Comparison of ENCODE assay signal across 1 cellular context in genomic region chr11:15650105-15650938, GRCh38.
A peak's percentile ranks its signal among the peaks of the same experiment; 100 is the strongest.
TF ChIP-seq lines count a peak whose summit lies in the region.

No MANE protein-coding gene starts in this region.

TF ChIP-seq in HepG2, 621 proteins besides CTCF, POLR2A, EP300 and RAD21 (continued from another document and continues in another):
- TF ChIP-seq ARNT2 (CRISPR knock-in tag; IDR thresholded peaks at IDR 0.05; ENCODE audit: low read depth): peak; percentile 80; the same call in 1 of the 2 replicates
- 0 out of 2 replicates have a peak, but pooled peaks have one; percentile 26 for TF ChIP-seq ELF3 (CRISPR knock-in tag; IDR thresholded peaks at IDR 0.05)
- TF ChIP-seq TP53 (CRISPR knock-in tag; conservative IDR thresholded peaks at IDR 0.05): no peak
- TF ChIP-seq ZNF407 (CRISPR knock-in tag; IDR thresholded peaks at IDR 0.05; ENCODE audit: not compliant biosample characterization): peak; percentile 36
- no peak for TF ChIP-seq SOX6 (IDR thresholded peaks at IDR 0.05)
- peak; percentile 74 for TF ChIP-seq SOX6 (CRISPR knock-in tag; IDR thresholded peaks at IDR 0.05)
- peak; percentile 54; the same call in 1 of the 2 replicates for TF ChIP-seq NR2C2 (CRISPR knock-in tag; IDR thresholded peaks at IDR 0.05; ENCODE audit: borderline replicate concordance)
- TF ChIP-seq SNAPC4 (CRISPR knock-in tag; IDR thresholded peaks at IDR 0.05): no peak
- TF ChIP-seq MED8 (CRISPR knock-in tag; IDR thresholded peaks at IDR 0.05; ENCODE audit: insufficient replicate concordance): peak; percentile 25
- TF ChIP-seq CBX1 (IDR thresholded peaks at IDR 0.05; ENCODE audit: low read depth): peak; percentile 71
- TF ChIP-seq ZBTB39 (CRISPR knock-in tag; IDR thresholded peaks at IDR 0.05): 0 out of 2 replicates have a peak, but pooled peaks have one; percentile 43
- peak; percentile 72 for TF ChIP-seq TEAD3 (CRISPR knock-in tag; optimal IDR thresholded peaks at IDR 0.05; ENCODE audit: borderline replicate concordance)
- no peak; the same call in 1 of the 2 replicates for TF ChIP-seq ZSCAN21 (CRISPR knock-in tag; IDR thresholded peaks at IDR 0.05; ENCODE audit: borderline replicate concordance)
- TF ChIP-seq HHEX (CRISPR knock-in tag; IDR thresholded peaks at IDR 0.05): no peak
- TF ChIP-seq MED1 (CRISPR knock-in tag; IDR thresholded peaks at IDR 0.05): peak; percentile 76
- no peak for TF ChIP-seq MBNL3 (CRISPR knock-in tag; conservative IDR thresholded peaks at IDR 0.05)
- peak; percentile 82; the same call in 1 of the 2 replicates for TF ChIP-seq ZNF136 (CRISPR knock-in tag; IDR thresholded peaks at IDR 0.05; ENCODE audit: low read depth)
- TF ChIP-seq SOX13 (IDR thresholded peaks at IDR 0.05): no peak
- peak in 1 of 2 experiments; percentile 72; a peak in 2 of 4 replicates for TF ChIP-seq SOX13 (CRISPR knock-in tag; conservative IDR thresholded peaks at IDR 0.05 in 1 of 2, IDR thresholded peaks at IDR 0.05 in 1 of 2)
- TF ChIP-seq ZBTB21 (CRISPR knock-in tag; IDR thresholded peaks at IDR 0.05): no peak
- TF ChIP-seq GABPA (IDR thresholded peaks at IDR 0.05; ENCODE audit: low read depth, low read length): no peak
- no peak for TF ChIP-seq GABPA (CRISPR knock-in tag; IDR thresholded peaks at IDR 0.05; ENCODE audit: low read depth)
- no peak for TF ChIP-seq MATR3 (CRISPR knock-in tag; IDR thresholded peaks at IDR 0.05)
- TF ChIP-seq IKZF5 (CRISPR knock-in tag; IDR thresholded peaks at IDR 0.05): peak; percentile 88
- no peak for TF ChIP-seq ZNF24 (IDR thresholded peaks at IDR 0.05)
- no peak for TF ChIP-seq TBP (CRISPR knock-in tag; IDR thresholded peaks at IDR 0.05)
- no peak for TF ChIP-seq ZNF343 (CRISPR knock-in tag; IDR thresholded peaks at IDR 0.05)
- TF ChIP-seq STAT6 (CRISPR knock-in tag; IDR thresholded peaks at IDR 0.05; ENCODE audit: borderline replicate concordance): peak; percentile 87; the same call in 1 of the 2 replicates
- TF ChIP-seq TCF7 (IDR thresholded peaks at IDR 0.05; ENCODE audit: low read depth): no peak
- TF ChIP-seq BRCA1 (CRISPR knock-in tag; IDR thresholded peaks at IDR 0.05): peak; percentile 91; the same call in 1 of the 2 replicates
- TF ChIP-seq AKAP8 (CRISPR knock-in tag; IDR thresholded peaks at IDR 0.05): no peak
- peak; percentile 81; the same call in 1 of the 2 replicates for TF ChIP-seq ZNF546 (CRISPR knock-in tag; conservative IDR thresholded peaks at IDR 0.05)
- 0 out of 2 replicates have a peak, but pooled peaks have one; percentile 43 for TF ChIP-seq ZFP1 (CRISPR knock-in tag; IDR thresholded peaks at IDR 0.05)
- peak; percentile 81; the same call in 1 of the 2 replicates for TF ChIP-seq MAF1 (CRISPR knock-in tag; IDR thresholded peaks at IDR 0.05; ENCODE audit: borderline replicate concordance)
- no peak for TF ChIP-seq ZBTB1 (CRISPR knock-in tag; IDR thresholded peaks at IDR 0.05; ENCODE audit: borderline replicate concordance)
- TF ChIP-seq ZNF432 (CRISPR knock-in tag; IDR thresholded peaks at IDR 0.05; ENCODE audit: borderline replicate concordance): no peak
- TF ChIP-seq TFDP1 (CRISPR knock-in tag; IDR thresholded peaks at IDR 0.05; ENCODE audit: borderline replicate concordance): peak; percentile 79; the same call in 1 of the 2 replicates
- peak; percentile 43; the same call in 1 of the 2 replicates for TF ChIP-seq KMT2A (CRISPR knock-in tag; IDR thresholded peaks at IDR 0.05)
- TF ChIP-seq ZC3H13 (CRISPR knock-in tag; IDR thresholded peaks at IDR 0.05): no peak
- no peak for TF ChIP-seq CCDC6 (CRISPR knock-in tag; IDR thresholded peaks at IDR 0.05)
- no peak for TF ChIP-seq ZNF44 (CRISPR knock-in tag; IDR thresholded peaks at IDR 0.05)
- 0 out of 2 replicates have a peak, but pooled peaks have one; percentile 74 for TF ChIP-seq MXD4 (CRISPR knock-in tag; IDR thresholded peaks at IDR 0.05)
- no peak for TF ChIP-seq KDM1A (CRISPR knock-in tag; IDR thresholded peaks at IDR 0.05)
